In genomic region chr17:47889734-47890529, GRCh38 we compare ENCODE assay signal across 1 cellular context.
TF ChIP-seq lines count a peak whose summit lies in the region.

No MANE protein-coding gene starts in this region.

TF ChIP-seq in GM23338, 12 proteins besides CTCF, POLR2A, EP300 and RAD21 (continued from another document):
- TF ChIP-seq ZNF114 (CRISPR knock-in tag; IDR thresholded peaks at IDR 0.05), result no peak
- no peak for TF ChIP-seq CREB1 (CRISPR knock-in tag; IDR thresholded peaks at IDR 0.05; ENCODE audit: low read depth)
- no peak for TF ChIP-seq EZH2 (IDR thresholded peaks at IDR 0.05; ENCODE audit: low read depth, unreplicated experiment)
- no peak for TF ChIP-seq REST (IDR thresholded peaks at IDR 0.05; ENCODE audit: unreplicated experiment)
- no peak for TF ChIP-seq POLR2AphosphoS5 (IDR thresholded peaks at IDR 0.05; ENCODE audit: low read depth)
- no peak for TF ChIP-seq ETS1 (IDR thresholded peaks at IDR 0.05)
- no peak for TF ChIP-seq JUNB (IDR thresholded peaks at IDR 0.05; ENCODE audit: unreplicated experiment)
- TF ChIP-seq ZNF462 (CRISPR knock-in tag; IDR thresholded peaks at IDR 0.05), result no peak
- no peak for TF ChIP-seq EZH2phosphoT487 (IDR thresholded peaks at IDR 0.05; ENCODE audit: unreplicated experiment)
- TF ChIP-seq STAT1 (IDR thresholded peaks at IDR 0.05; ENCODE audit: unreplicated experiment), result no peak
- no peak for TF ChIP-seq ZNF331 (CRISPR knock-in tag; IDR thresholded peaks at IDR 0.05; ENCODE audit: low read depth)
